18 cellular contexts compared by ENCODE assay signal in genomic region chr2:51650769-51651168, GRCh38.
DNase-seq lines count a peak whose midpoint lies in the region; ATAC-seq and TF ChIP-seq lines count a peak whose summit lies in the region.
"Had no signal": no experiment of that assay in that cellular context is flagged by ENCODE, and none has a peak within 500 bp of the region (broad histone marks: within the 10 kb centered on the region; RNA-seq: fewer than 3 reads in every experiment).

No MANE protein-coding gene starts in this region.

- in situ Hi-C loops in G401 (cut with HindIII; ENCODE audit: low sequenced_read_pairs) = no loop called here

- no peaks in the 10 kb centered on the region for H3F3A ChIP-seq in SU-DHL-6 (ENCODE audit: insufficient read depth)

- peak overlapping the region; percentile 66 for H2AFZ ChIP-seq in SU-DHL-6 (ENCODE audit: low read depth, low read length, severe bottlenecking)

- H3K4me2 ChIP-seq in SU-DHL-6 (ENCODE audit: low read depth, low read length, poor library complexity, severe bottlenecking) = peak overlapping the region; percentile 43

- H3K4me3 ChIP-seq in SU-DHL-6 (ENCODE audit: insufficient read depth, low read length, poor library complexity, severe bottlenecking) = no peak overlapping the region
- H3K4me3 ChIP-seq: psoas muscle, thyroid gland had no signal

- no peak for DNase-seq in T-helper 2 cell
- no peak for DNase-seq in G401 (ENCODE audit: low spot score)
- DNase-seq: activated naive CD8-positive, alpha-beta T cell treated with anti-CD3 and anti-CD28 coated beads, Interleukin-2, amount 50 U/mL, for 24 hours; GF-D8; kidney; mesenchymal stem cell; NCI-H1092 treated with DMSO at 0.1 percent for 48 hours; NCI-H82; psoas muscle; thyroid gland had no signal

- H3K27ac ChIP-seq in SU-DHL-6 (ENCODE audit: low read depth, low read length) = no peak overlapping the region
- H3K27ac ChIP-seq: HL-60, psoas muscle, thyroid gland had no signal

- no peaks in the 10 kb centered on the region for H3K9me2 ChIP-seq in SU-DHL-6 (replicated peaks; ENCODE audit: insufficient read depth, low read length)

- H3K9me3 ChIP-seq in SU-DHL-6 (ENCODE audit: insufficient read depth, low read length) = no peaks in the 10 kb centered on the region
- H3K9me3 ChIP-seq: psoas muscle, thyroid gland had no signal

- TF ChIP-seq CTCF in SU-DHL-6 (IDR thresholded peaks at IDR 0.05; ENCODE audit: insufficient read depth, low read length, poor library complexity, severe bottlenecking) = no peak

- no peaks in the 10 kb centered on the region for H3K27me3 ChIP-seq in SU-DHL-6 (ENCODE audit: low read length)
- H3K27me3 ChIP-seq: thyroid gland had no signal

- H4K20me1 ChIP-seq in SU-DHL-6 (ENCODE audit: low read depth, low read length) = no peaks in the 10 kb centered on the region

- ATAC-seq in GM19043 (IDR thresholded peaks at IDR 0.05; ENCODE audit: low read depth, unreplicated experiment) = peak; percentile 74
- ATAC-seq in GM21723 (IDR thresholded peaks at IDR 0.05; ENCODE audit: unreplicated experiment) = peak; percentile 69
- ATAC-seq in HG03342 (IDR thresholded peaks at IDR 0.05; ENCODE audit: unreplicated experiment) = peak; percentile 90
- no peak for ATAC-seq in HG03135 (IDR thresholded peaks at IDR 0.05; ENCODE audit: unreplicated experiment)
- no peak for ATAC-seq in GM19455 (IDR thresholded peaks at IDR 0.05; ENCODE audit: unreplicated experiment)
- ATAC-seq: activated naive CD8-positive, alpha-beta T cell treated with anti-CD3 and anti-CD28 coated beads, Interleukin-2, amount 50 U/mL, for 24 hours; psoas muscle; stimulated activated effector memory CD8-positive, alpha-beta T cell treated with anti-CD3 and anti-CD28 coated beads, Interleukin-12 subunit alpha, Interleukin-12 subunit beta, amount 100 ng/mL, for 72 hours had no signal

- H3K9ac ChIP-seq in SU-DHL-6 (ENCODE audit: low read length) = no peak overlapping the region

- no peaks in the 10 kb centered on the region for H3K79me2 ChIP-seq in SU-DHL-6 (ENCODE audit: insufficient read depth, low read length)

- no peaks in the 10 kb centered on the region for H3K36me3 ChIP-seq in SU-DHL-6 (ENCODE audit: low read length)
- H3K36me3 ChIP-seq: thyroid gland had no signal

Comparison
In these comparisons a context has a peak if more than half of its experiments do, and no peak if none do; other contexts are left out.
1. ATAC-seq: peak in GM19043 (single experiment), GM21723 (single experiment) and HG03342 (single experiment); none in HG03135 (single experiment) and GM19455 (single experiment).